2 cellular contexts compared by ENCODE assay signal in the genomic region with DNA sequence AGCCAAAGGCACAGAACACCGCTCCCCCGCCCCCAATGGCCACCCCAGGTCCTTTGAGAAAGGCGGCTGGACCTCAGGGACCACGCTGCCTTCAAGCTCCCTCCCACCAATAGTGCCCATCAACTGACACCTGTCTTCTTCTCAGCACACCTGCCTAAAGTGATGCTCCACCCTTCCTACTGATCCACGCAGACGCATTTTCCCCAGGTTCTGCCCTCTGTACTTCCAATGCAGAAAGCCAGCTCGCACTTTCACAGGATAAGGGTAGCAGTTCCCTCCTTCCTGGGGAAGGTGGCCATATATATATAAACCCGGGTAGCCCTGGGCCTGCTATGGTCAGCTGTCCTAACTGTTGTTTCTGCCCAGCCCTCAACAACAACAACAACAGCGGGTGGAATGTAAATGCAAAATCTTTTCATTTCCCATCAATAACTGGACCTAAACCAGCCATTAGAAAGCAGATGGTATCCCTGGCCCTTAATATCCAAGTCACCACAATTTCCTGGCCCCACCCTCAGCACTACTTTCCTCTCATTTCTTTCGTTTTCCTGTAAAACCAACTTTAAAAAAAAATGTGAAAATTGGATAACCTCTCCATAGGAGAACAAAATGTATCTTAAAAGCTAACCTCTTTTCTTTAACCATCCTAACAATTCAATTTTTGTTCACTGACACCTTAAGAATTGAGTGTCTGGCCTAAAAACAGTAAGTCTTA.
TF ChIP-seq lines count a peak whose summit lies in the region.

No MANE protein-coding gene starts in this region.

TF ChIP-seq in GM23338, 12 proteins besides CTCF, POLR2A, EP300 and RAD21:
- TF ChIP-seq, protein P1, sequence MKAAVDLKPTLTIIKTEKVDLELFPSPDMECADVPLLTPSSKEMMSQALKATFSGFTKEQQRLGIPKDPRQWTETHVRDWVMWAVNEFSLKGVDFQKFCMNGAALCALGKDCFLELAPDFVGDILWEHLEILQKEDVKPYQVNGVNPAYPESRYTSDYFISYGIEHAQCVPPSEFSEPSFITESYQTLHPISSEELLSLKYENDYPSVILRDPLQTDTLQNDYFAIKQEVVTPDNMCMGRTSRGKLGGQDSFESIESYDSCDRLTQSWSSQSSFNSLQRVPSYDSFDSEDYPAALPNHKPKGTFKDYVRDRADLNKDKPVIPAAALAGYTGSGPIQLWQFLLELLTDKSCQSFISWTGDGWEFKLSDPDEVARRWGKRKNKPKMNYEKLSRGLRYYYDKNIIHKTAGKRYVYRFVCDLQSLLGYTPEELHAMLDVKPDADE (IDR thresholded peaks at IDR 0.05) = no peak
- TF ChIP-seq ZNF114 (CRISPR knock-in tag; IDR thresholded peaks at IDR 0.05) = no peak
- TF ChIP-seq, protein P2, sequence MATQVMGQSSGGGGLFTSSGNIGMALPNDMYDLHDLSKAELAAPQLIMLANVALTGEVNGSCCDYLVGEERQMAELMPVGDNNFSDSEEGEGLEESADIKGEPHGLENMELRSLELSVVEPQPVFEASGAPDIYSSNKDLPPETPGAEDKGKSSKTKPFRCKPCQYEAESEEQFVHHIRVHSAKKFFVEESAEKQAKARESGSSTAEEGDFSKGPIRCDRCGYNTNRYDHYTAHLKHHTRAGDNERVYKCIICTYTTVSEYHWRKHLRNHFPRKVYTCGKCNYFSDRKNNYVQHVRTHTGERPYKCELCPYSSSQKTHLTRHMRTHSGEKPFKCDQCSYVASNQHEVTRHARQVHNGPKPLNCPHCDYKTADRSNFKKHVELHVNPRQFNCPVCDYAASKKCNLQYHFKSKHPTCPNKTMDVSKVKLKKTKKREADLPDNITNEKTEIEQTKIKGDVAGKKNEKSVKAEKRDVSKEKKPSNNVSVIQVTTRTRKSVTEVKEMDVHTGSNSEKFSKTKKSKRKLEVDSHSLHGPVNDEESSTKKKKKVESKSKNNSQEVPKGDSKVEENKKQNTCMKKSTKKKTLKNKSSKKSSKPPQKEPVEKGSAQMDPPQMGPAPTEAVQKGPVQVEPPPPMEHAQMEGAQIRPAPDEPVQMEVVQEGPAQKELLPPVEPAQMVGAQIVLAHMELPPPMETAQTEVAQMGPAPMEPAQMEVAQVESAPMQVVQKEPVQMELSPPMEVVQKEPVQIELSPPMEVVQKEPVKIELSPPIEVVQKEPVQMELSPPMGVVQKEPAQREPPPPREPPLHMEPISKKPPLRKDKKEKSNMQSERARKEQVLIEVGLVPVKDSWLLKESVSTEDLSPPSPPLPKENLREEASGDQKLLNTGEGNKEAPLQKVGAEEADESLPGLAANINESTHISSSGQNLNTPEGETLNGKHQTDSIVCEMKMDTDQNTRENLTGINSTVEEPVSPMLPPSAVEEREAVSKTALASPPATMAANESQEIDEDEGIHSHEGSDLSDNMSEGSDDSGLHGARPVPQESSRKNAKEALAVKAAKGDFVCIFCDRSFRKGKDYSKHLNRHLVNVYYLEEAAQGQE (IDR thresholded peaks at IDR 0.05; ENCODE audit: unreplicated experiment) = no peak
- TF ChIP-seq, protein P3, sequence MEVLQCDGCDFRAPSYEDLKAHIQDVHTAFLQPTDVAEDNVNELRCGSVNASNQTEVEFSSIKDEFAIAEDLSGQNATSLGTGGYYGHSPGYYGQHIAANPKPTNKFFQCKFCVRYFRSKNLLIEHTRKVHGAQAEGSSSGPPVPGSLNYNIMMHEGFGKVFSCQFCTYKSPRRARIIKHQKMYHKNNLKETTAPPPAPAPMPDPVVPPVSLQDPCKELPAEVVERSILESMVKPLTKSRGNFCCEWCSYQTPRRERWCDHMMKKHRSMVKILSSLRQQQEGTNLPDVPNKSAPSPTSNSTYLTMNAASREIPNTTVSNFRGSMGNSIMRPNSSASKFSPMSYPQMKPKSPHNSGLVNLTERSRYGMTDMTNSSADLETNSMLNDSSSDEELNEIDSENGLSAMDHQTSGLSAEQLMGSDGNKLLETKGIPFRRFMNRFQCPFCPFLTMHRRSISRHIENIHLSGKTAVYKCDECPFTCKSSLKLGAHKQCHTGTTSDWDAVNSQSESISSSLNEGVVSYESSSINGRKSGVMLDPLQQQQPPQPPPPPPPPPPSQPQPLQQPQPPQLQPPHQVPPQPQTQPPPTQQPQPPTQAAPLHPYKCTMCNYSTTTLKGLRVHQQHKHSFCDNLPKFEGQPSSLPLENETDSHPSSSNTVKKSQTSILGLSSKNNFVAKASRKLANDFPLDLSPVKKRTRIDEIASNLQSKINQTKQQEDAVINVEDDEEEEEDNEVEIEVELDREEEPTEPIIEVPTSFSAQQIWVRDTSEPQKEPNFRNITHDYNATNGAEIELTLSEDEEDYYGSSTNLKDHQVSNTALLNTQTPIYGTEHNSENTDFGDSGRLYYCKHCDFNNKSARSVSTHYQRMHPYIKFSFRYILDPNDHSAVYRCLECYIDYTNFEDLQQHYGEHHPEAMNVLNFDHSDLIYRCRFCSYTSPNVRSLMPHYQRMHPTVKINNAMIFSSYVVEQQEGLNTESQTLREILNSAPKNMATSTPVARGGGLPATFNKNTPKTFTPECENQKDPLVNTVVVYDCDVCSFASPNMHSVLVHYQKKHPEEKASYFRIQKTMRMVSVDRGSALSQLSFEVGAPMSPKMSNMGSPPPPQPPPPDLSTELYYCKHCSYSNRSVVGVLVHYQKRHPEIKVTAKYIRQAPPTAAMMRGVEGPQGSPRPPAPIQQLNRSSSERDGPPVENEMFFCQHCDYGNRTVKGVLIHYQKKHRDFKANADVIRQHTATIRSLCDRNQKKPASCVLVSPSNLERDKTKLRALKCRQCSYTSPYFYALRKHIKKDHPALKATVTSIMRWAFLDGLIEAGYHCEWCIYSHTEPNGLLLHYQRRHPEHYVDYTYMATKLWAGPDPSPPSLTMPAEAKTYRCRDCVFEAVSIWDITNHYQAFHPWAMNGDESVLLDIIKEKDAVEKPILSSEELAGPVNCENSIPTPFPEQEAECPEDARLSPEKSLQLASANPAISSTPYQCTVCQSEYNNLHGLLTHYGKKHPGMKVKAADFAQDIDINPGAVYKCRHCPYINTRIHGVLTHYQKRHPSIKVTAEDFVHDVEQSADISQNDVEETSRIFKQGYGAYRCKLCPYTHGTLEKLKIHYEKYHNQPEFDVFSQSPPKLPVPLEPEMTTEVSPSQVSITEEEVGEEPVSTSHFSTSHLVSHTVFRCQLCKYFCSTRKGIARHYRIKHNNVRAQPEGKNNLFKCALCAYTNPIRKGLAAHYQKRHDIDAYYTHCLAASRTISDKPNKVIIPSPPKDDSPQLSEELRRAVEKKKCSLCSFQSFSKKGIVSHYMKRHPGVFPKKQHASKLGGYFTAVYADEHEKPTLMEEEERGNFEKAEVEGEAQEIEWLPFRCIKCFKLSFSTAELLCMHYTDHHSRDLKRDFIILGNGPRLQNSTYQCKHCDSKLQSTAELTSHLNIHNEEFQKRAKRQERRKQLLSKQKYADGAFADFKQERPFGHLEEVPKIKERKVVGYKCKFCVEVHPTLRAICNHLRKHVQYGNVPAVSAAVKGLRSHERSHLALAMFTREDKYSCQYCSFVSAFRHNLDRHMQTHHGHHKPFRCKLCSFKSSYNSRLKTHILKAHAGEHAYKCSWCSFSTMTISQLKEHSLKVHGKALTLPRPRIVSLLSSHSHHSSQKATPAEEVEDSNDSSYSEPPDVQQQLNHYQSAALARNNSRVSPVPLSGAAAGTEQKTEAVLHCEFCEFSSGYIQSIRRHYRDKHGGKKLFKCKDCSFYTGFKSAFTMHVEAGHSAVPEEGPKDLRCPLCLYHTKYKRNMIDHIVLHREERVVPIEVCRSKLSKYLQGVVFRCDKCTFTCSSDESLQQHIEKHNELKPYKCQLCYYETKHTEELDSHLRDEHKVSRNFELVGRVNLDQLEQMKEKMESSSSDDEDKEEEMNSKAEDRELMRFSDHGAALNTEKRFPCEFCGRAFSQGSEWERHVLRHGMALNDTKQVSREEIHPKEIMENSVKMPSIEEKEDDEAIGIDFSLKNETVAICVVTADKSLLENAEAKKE (CRISPR knock-in tag; IDR thresholded peaks at IDR 0.05) = no peak
- no peak for TF ChIP-seq EZH2phosphoT487 (IDR thresholded peaks at IDR 0.05; ENCODE audit: unreplicated experiment)
- no peak for TF ChIP-seq EZH2 (IDR thresholded peaks at IDR 0.05; ENCODE audit: low read depth, unreplicated experiment)

TF ChIP-seq in H1, 55 proteins besides CTCF, POLR2A, EP300 and RAD21 (continued from another document):
- TF ChIP-seq KDM1A (IDR thresholded peaks at IDR 0.05; ENCODE audit: borderline replicate concordance, low read length) (no peak), TEAD4 (IDR thresholded peaks at IDR 0.05; ENCODE audit: low read depth, low read length) (no peak), SIN3A (conservative IDR thresholded peaks at IDR 0.05 in 1 of 2, IDR thresholded peaks at IDR 0.05 in 1 of 2; ENCODE audit: low read depth in 1 of 2, low read length in 2 of 2) (no peak), SAP30 (IDR thresholded peaks at IDR 0.05; ENCODE audit: insufficient read depth, insufficient replicate concordance, low read length) (no peak)
- TF ChIP-seq, protein P4, sequence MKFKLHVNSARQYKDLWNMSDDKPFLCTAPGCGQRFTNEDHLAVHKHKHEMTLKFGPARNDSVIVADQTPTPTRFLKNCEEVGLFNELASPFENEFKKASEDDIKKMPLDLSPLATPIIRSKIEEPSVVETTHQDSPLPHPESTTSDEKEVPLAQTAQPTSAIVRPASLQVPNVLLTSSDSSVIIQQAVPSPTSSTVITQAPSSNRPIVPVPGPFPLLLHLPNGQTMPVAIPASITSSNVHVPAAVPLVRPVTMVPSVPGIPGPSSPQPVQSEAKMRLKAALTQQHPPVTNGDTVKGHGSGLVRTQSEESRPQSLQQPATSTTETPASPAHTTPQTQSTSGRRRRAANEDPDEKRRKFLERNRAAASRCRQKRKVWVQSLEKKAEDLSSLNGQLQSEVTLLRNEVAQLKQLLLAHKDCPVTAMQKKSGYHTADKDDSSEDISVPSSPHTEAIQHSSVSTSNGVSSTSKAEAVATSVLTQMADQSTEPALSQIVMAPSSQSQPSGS (IDR thresholded peaks at IDR 0.05; ENCODE audit: low read length) = no peak
